Comparison of ENCODE assay signal across 23 cellular contexts in genomic region chr1:192553741-192554140, GRCh38. TPM values are rescaled to one million over a fixed set of nuclear protein-coding genes. Genes with fewer than 3 reads are reported as not detected.
"Had no signal": no experiment of that assay in that cellular context is flagged by ENCODE, and none has a peak within 500 bp of the region (broad histone marks: within the 10 kb centered on the region; RNA-seq: fewer than 3 reads in every experiment).

No MANE protein-coding gene starts in this region.

- H3K4me3 Mint-ChIP-seq: activated CD8-positive, alpha-beta memory T cell treated with anti-CD3 and anti-CD28 coated beads, Interleukin-2, amount 10 ng/mL, durations not matched to agents 7 days and 5 days; activated naive CD4-positive, alpha-beta T cell treated with anti-CD3 and anti-CD28 coated beads, Interleukin-2, amount 50 U/mL, for 24 hours; activated T-cell treated with anti-CD3 and anti-CD28 coated beads, Interleukin-2, amount 50 U/mL, for 24 hours; dendritic cell treated with granulocyte-macrophage colony-stimulating factor and Interleukin-4, amounts not matched to agents 40 ng/mL and 50 ng/mL, for 4 days; naive thymus-derived CD4-positive, alpha-beta T cell; T-helper 2 cell treated with Interferon-gamma antibody and Interleukin-4, amounts not matched to agents 5 μg/mL and 100 μg/mL, for 36 hours had no signal

- H3K36me3 Mint-ChIP-seq: activated CD8-positive, alpha-beta memory T cell treated with anti-CD3 and anti-CD28 coated beads, Interleukin-2, amount 10 ng/mL, durations not matched to agents 7 days and 5 days; activated naive CD4-positive, alpha-beta T cell treated with anti-CD3 and anti-CD28 coated beads, Interleukin-2, amount 50 U/mL, for 24 hours had no signal

- H3K4me3 ChIP-seq: breast epithelium, left lung, mucosa of descending colon, thyroid gland, uterus had no signal

- H3K27ac ChIP-seq: breast epithelium, foreskin keratinocyte, neutrophil, thyroid gland, uterus had no signal

- DNase-seq: activated CD4-positive, alpha-beta T cell treated with anti-CD3 and anti-CD28 coated beads, Interleukin-2, amount 50 U/mL, for 4 hours; activated CD8-positive, alpha-beta memory T cell treated with anti-CD3 and anti-CD28 coated beads, Interleukin-2, amount 10 ng/mL, durations not matched to agents 7 days and 5 days; activated effector memory CD4-positive, alpha-beta T cell treated with anti-CD3 and anti-CD28 coated beads, Interleukin-2, amount 50 U/mL, for 16 hours; activated T-cell treated with anti-CD3 and anti-CD28 coated beads, Interleukin-2, amount 50 U/mL, for 24 hours; anterior cingulate cortex; effector memory CD8-positive, alpha-beta T cell; foreskin keratinocyte; glutamatergic neuron; hypothalamus; kidney; mammary epithelial cell; mucosa of descending colon; naive thymus-derived CD4-positive, alpha-beta T cell; stimulated activated CD4-positive, alpha-beta T cell treated with anti-CD3 and anti-CD28 coated beads, Interleukin-1b, Interleukin-23, amount 100 ng/mL, for 48 hours; thyroid gland; uterus had no signal

- H3K27me3 Mint-ChIP-seq: activated naive CD4-positive, alpha-beta T cell treated with anti-CD3 and anti-CD28 coated beads, Interleukin-2, amount 50 U/mL, for 24 hours; activated T-cell treated with anti-CD3 and anti-CD28 coated beads, Interleukin-2, amount 50 U/mL, for 24 hours; dendritic cell treated with granulocyte-macrophage colony-stimulating factor and Interleukin-4, amounts not matched to agents 40 ng/mL and 50 ng/mL, for 4 days; effector memory CD8-positive, alpha-beta T cell had no signal

- ATAC-seq: activated CD8-positive, alpha-beta memory T cell treated with anti-CD3 and anti-CD28 coated beads, Interleukin-2, amount 10 ng/mL, durations not matched to agents 7 days and 5 days; foreskin keratinocyte; left lung; mucosa of descending colon; naive thymus-derived CD4-positive, alpha-beta T cell had no signal

- H3K4me1 ChIP-seq: breast epithelium, foreskin keratinocyte, thyroid gland, uterus had no signal

- H3K27ac Mint-ChIP-seq: activated naive CD4-positive, alpha-beta T cell treated with anti-CD3 and anti-CD28 coated beads, Interleukin-2, amount 50 U/mL, for 24 hours; activated T-cell treated with anti-CD3 and anti-CD28 coated beads, Interleukin-2, amount 50 U/mL, for 24 hours; dendritic cell treated with granulocyte-macrophage colony-stimulating factor and Interleukin-4, amounts not matched to agents 40 ng/mL and 50 ng/mL, for 4 days; naive thymus-derived CD4-positive, alpha-beta T cell; T-helper 2 cell treated with Interferon-gamma antibody and Interleukin-4, amounts not matched to agents 5 μg/mL and 100 μg/mL, for 36 hours had no signal

- H3K9me3 ChIP-seq: breast epithelium, left lung, mucosa of descending colon, neutrophil, thyroid gland, uterus had no signal

- H3K36me3 ChIP-seq: breast epithelium, left lung, neutrophil, thyroid gland, uterus had no signal

- H3K27me3 ChIP-seq: breast epithelium, foreskin keratinocyte, left lung, neutrophil, thyroid gland, uterus had no signal

- H3K9me3 Mint-ChIP-seq: activated naive CD4-positive, alpha-beta T cell treated with anti-CD3 and anti-CD28 coated beads, Interleukin-2, amount 50 U/mL, for 24 hours; activated T-cell treated with anti-CD3 and anti-CD28 coated beads, Interleukin-2, amount 50 U/mL, for 24 hours; dendritic cell treated with granulocyte-macrophage colony-stimulating factor and Interleukin-4, amounts not matched to agents 40 ng/mL and 50 ng/mL, for 4 days; effector memory CD8-positive, alpha-beta T cell; naive thymus-derived CD4-positive, alpha-beta T cell had no signal

RNA-seq across cellular contexts. Expression of gene RGS1, which starts 21.8 kb away (rescaled TPM):
- total RNA-seq: foreskin keratinocyte, mammary epithelial cell, renal cortical epithelial cell had no signal
- polyA plus RNA-seq: foreskin keratinocyte, mammary epithelial cell had no signal
